ENCODE assay signal across 7 cellular contexts in the genomic region with DNA sequence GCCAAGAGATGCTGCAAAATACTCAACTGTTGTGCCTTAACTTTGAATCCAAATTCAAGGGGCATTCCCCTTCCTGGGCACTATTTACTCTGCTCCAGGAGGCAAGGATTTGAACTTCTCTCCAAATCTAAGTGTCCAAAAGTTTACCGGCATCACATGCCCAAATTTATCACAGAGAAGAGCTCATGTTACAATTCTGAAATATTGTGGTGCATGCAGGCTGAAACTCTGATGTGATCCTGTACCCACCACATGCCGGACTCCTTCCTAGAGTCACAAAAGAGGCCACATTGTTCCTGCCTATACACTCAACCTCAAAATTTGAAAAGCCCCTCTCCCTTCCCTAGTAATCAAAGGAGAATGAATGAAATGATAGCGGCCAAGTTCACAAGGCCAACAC. TPM values are rescaled to one million over a fixed set of nuclear protein-coding genes. Genes with fewer than 3 reads are reported as not detected.
DNase-seq lines count a peak whose midpoint lies in the region; ATAC-seq lines count a peak whose summit lies in the region.

No MANE protein-coding gene starts in this region.

- H3K27me3 Mint-ChIP-seq in activated T-helper 1 cell treated with anti-CD3 and anti-CD28 coated beads, Interleukin-12 subunit alpha, Interleukin-12 subunit beta, Interleukin-2, Interleukin-4 antibody, amounts not matched to agents 30 ng/mL and 10 ng/mL and 1 ng/mL, durations not matched to agents 14 hours and 24 hours and 36 hours (ENCODE audit: insufficient read depth) = peaks cover 9% of the 10 kb centered on the region
- H3K27me3 Mint-ChIP-seq in stimulated activated naive CD8-positive, alpha-beta T cell treated with anti-CD3 and anti-CD28 coated beads, Interleukin-15, amount 100 ng/mL, for 72 hours = no peaks in the 10 kb centered on the region

- no peaks in the 10 kb centered on the region for H3K36me3 ChIP-seq in iPS-15b (ENCODE audit: control insufficient read depth, insufficient read depth, low read length)

- peak; percentile 13 for DNase-seq in HT-29 (ENCODE audit: low spot score)
- DNase-seq in activated T-helper 1 cell treated with anti-CD3 and anti-CD28 coated beads, Interleukin-12 subunit alpha, Interleukin-12 subunit beta, Interleukin-2, Interleukin-4 antibody, amounts not matched to agents 30 ng/mL and 10 ng/mL and 1 ng/mL, durations not matched to agents 14 hours and 24 hours and 36 hours (ENCODE audit: low spot score) = no peak
- no peak for DNase-seq in stimulated activated naive CD8-positive, alpha-beta T cell treated with anti-CD3 and anti-CD28 coated beads, Interleukin-15, amount 100 ng/mL, for 72 hours
- DNase-seq in NCI-H2171 (lab: John Stamatoyannopoulos, UW) = no peak
- no peak for DNase-seq in activated CD4-positive, CD25-positive, alpha-beta regulatory T cell (lab: John Stamatoyannopoulos, UW)

- peak overlapping the region; percentile 97 for H3K4me3 Mint-ChIP-seq in activated T-helper 1 cell treated with anti-CD3 and anti-CD28 coated beads, Interleukin-12 subunit alpha, Interleukin-12 subunit beta, Interleukin-2, Interleukin-4 antibody, amounts not matched to agents 30 ng/mL and 10 ng/mL and 1 ng/mL, durations not matched to agents 14 hours and 24 hours and 36 hours
- peak overlapping the region; percentile 91 to 99 for H3K4me3 Mint-ChIP-seq in stimulated activated naive CD8-positive, alpha-beta T cell treated with anti-CD3 and anti-CD28 coated beads, Interleukin-15, amount 100 ng/mL, for 72 hours

- H3K9me3 ChIP-seq in iPS-15b (ENCODE audit: control insufficient read depth, insufficient read depth, low read length) = no peaks in the 10 kb centered on the region

- no peaks in the 10 kb centered on the region for H3K9me3 Mint-ChIP-seq in activated T-helper 1 cell treated with anti-CD3 and anti-CD28 coated beads, Interleukin-12 subunit alpha, Interleukin-12 subunit beta, Interleukin-2, Interleukin-4 antibody, amounts not matched to agents 30 ng/mL and 10 ng/mL and 1 ng/mL, durations not matched to agents 14 hours and 24 hours and 36 hours
- peaks cover 10% of the 10 kb centered on the region in 2 donors for H3K9me3 Mint-ChIP-seq in stimulated activated naive CD8-positive, alpha-beta T cell treated with anti-CD3 and anti-CD28 coated beads, Interleukin-15, amount 100 ng/mL, for 72 hours

- H3K27ac Mint-ChIP-seq in activated T-helper 1 cell treated with anti-CD3 and anti-CD28 coated beads, Interleukin-12 subunit alpha, Interleukin-12 subunit beta, Interleukin-2, Interleukin-4 antibody, amounts not matched to agents 30 ng/mL and 10 ng/mL and 1 ng/mL, durations not matched to agents 14 hours and 24 hours and 36 hours = peak overlapping the region; percentile 91
- peak overlapping the region; percentile 98 to 99 for H3K27ac Mint-ChIP-seq in stimulated activated naive CD8-positive, alpha-beta T cell treated with anti-CD3 and anti-CD28 coated beads, Interleukin-15, amount 100 ng/mL, for 72 hours

- H3K4me1 ChIP-seq in iPS-15b (ENCODE audit: control insufficient read depth, insufficient read depth, low read length) = no peaks in the 10 kb centered on the region

- peaks cover under 1% of the 10 kb centered on the region for H3K27me3 ChIP-seq in iPS-15b (ENCODE audit: control insufficient read depth, insufficient read depth, low read length)

- intact Hi-C loops in activated T-helper 1 cell treated with anti-CD3 and anti-CD28 coated beads, Interleukin-12 subunit alpha, Interleukin-12 subunit beta, Interleukin-2, Interleukin-4 antibody, amounts not matched to agents 30 ng/mL and 10 ng/mL and 1 ng/mL, durations not matched to agents 14 hours and 24 hours and 36 hours (cut with micrococcal nuclease) = loop anchor here (1.0 kb wide), 2 partner anchors 8 to 239 kb away; no protein-coding TSS in a partner anchor

- H3K36me3 Mint-ChIP-seq in activated T-helper 1 cell treated with anti-CD3 and anti-CD28 coated beads, Interleukin-12 subunit alpha, Interleukin-12 subunit beta, Interleukin-2, Interleukin-4 antibody, amounts not matched to agents 30 ng/mL and 10 ng/mL and 1 ng/mL, durations not matched to agents 14 hours and 24 hours and 36 hours (ENCODE audit: low read depth) = peaks cover 6% of the 10 kb centered on the region

- H3K4me1 Mint-ChIP-seq in activated T-helper 1 cell treated with anti-CD3 and anti-CD28 coated beads, Interleukin-12 subunit alpha, Interleukin-12 subunit beta, Interleukin-2, Interleukin-4 antibody, amounts not matched to agents 30 ng/mL and 10 ng/mL and 1 ng/mL, durations not matched to agents 14 hours and 24 hours and 36 hours (ENCODE audit: low read depth) = peaks cover 30% of the 10 kb centered on the region
- peaks cover 31% of the 10 kb centered on the region for H3K4me1 Mint-ChIP-seq in stimulated activated naive CD8-positive, alpha-beta T cell treated with anti-CD3 and anti-CD28 coated beads, Interleukin-15, amount 100 ng/mL, for 72 hours

- H3K9ac ChIP-seq in iPS-15b (ENCODE audit: low read depth, low read length) = no peak overlapping the region

- no peak for ATAC-seq in stimulated activated naive CD8-positive, alpha-beta T cell treated with anti-CD3 and anti-CD28 coated beads, Interleukin-15, amount 100 ng/mL, for 72 hours
- ATAC-seq in GM19452 (IDR thresholded peaks at IDR 0.05; ENCODE audit: unreplicated experiment) = no peak

- H3K4me3 ChIP-seq in iPS-15b (ENCODE audit: low read depth, low read length) = peak overlapping the region; percentile 96

RNA-seq across cellular contexts. Expression of a gene that starts 1.3 kb away (rescaled TPM):
- 4.9 and 5.7 TPM in 2 replicates for total RNA-seq in HT-29 (2014; rRNA removed; shearing (Covaris generic))
- total RNA-seq in activated T-helper 1 cell treated with anti-CD3 and anti-CD28 coated beads, Interleukin-12 subunit alpha, Interleukin-12 subunit beta, Interleukin-2, Interleukin-4 antibody, amounts not matched to agents 30 ng/mL and 10 ng/mL and 1 ng/mL, durations not matched to agents 14 hours and 24 hours and 36 hours = 10.5 and 11.1 TPM in 2 replicates

RNA-seq across cellular contexts. Expression of a gene that starts 59.1 kb away (rescaled TPM):
- total RNA-seq in HT-29 (2014; rRNA removed; shearing (Covaris generic)) = 0.05 and 0.18 TPM in 2 replicates
- total RNA-seq in activated T-helper 1 cell treated with anti-CD3 and anti-CD28 coated beads, Interleukin-12 subunit alpha, Interleukin-12 subunit beta, Interleukin-2, Interleukin-4 antibody, amounts not matched to agents 30 ng/mL and 10 ng/mL and 1 ng/mL, durations not matched to agents 14 hours and 24 hours and 36 hours = 0.70 TPM in 1 of 2 replicates, not detected in the other
